Comparison of ENCODE assay signal across 1 cellular context in genomic region chr17:41907633-41908539, GRCh38.
A peak's percentile ranks its signal among the peaks of the same experiment; 100 is the strongest.
TF ChIP-seq lines count a peak whose summit lies in the region.

No MANE protein-coding gene starts in this region.

TF ChIP-seq in HepG2, 621 proteins besides CTCF, POLR2A, EP300 and RAD21 (continued from another document and continues in another):
- TF ChIP-seq IRF1 (CRISPR knock-in tag; IDR thresholded peaks at IDR 0.05; ENCODE audit: low read depth) (no peak), ZXDC (CRISPR knock-in tag; IDR thresholded peaks at IDR 0.05) (0 out of 2 replicates have a peak, but pooled peaks have one; percentile 66), REXO4 (CRISPR knock-in tag; IDR thresholded peaks at IDR 0.05; ENCODE audit: borderline replicate concordance) (no peak), ZNF660 (CRISPR knock-in tag; IDR thresholded peaks at IDR 0.05; ENCODE audit: borderline replicate concordance, low read depth) (no peak), ZNF331 (CRISPR knock-in tag; IDR thresholded peaks at IDR 0.05) (peak; percentile 96), TEF (CRISPR knock-in tag; IDR thresholded peaks at IDR 0.05) (no peak), AFF4 (CRISPR knock-in tag; IDR thresholded peaks at IDR 0.05) (no peak), POLR2G (IDR thresholded peaks at IDR 0.05; ENCODE audit: low read depth, low read length) (peak; percentile 49), MXI1 (IDR thresholded peaks at IDR 0.05; ENCODE audit: borderline replicate concordance, low read depth, low read length) (peak; percentile 60; the same call in 1 of the 3 replicates), XRCC5 (optimal IDR thresholded peaks at IDR 0.05; ENCODE audit: low read length) (peak; percentile 72), ZNF441 (CRISPR knock-in tag; IDR thresholded peaks at IDR 0.05; ENCODE audit: borderline replicate concordance) (peak; percentile 83), LRRFIP1 (CRISPR knock-in tag; conservative IDR thresholded peaks at IDR 0.05) (no peak), ZFP36L2 (CRISPR knock-in tag; IDR thresholded peaks at IDR 0.05) (no peak; the same call in 1 of the 2 replicates), GPN1 (CRISPR knock-in tag; IDR thresholded peaks at IDR 0.05; ENCODE audit: borderline replicate concordance) (no peak), SCMH1 (CRISPR knock-in tag; IDR thresholded peaks at IDR 0.05; ENCODE audit: borderline replicate concordance) (no peak), ZEB1 (IDR thresholded peaks at IDR 0.05; ENCODE audit: insufficient replicate concordance, low read depth) (no peak), PHB2 (IDR thresholded peaks at IDR 0.05; ENCODE audit: partially characterized antibody) (no peak), FOXJ3 (CRISPR knock-in tag; IDR thresholded peaks at IDR 0.05; ENCODE audit: borderline replicate concordance) (0 out of 2 replicates have a peak, but pooled peaks have one; percentile 48), SKI (IDR thresholded peaks at IDR 0.05; ENCODE audit: partially characterized antibody) (no peak), HOXA7 (CRISPR knock-in tag; IDR thresholded peaks at IDR 0.05) (no peak), HCFC1 (IDR thresholded peaks at IDR 0.05; ENCODE audit: low read depth, low read length) (no peak), ZNF510 (CRISPR knock-in tag; IDR thresholded peaks at IDR 0.05; ENCODE audit: low read depth) (no peak), HNF1A (IDR thresholded peaks at IDR 0.05; ENCODE audit: low read depth) (peak; percentile 99), HNF1A (CRISPR knock-in tag; IDR thresholded peaks at IDR 0.05; ENCODE audit: borderline replicate concordance) (peak; percentile 100), SMYD3 (CRISPR knock-in tag; IDR thresholded peaks at IDR 0.05) (no peak), ZFP90 (CRISPR knock-in tag; IDR thresholded peaks at IDR 0.05; ENCODE audit: borderline replicate concordance) (no peak), TGIF2 (CRISPR knock-in tag; IDR thresholded peaks at IDR 0.05) (peak; percentile 82), ZNF800 (CRISPR knock-in tag; IDR thresholded peaks at IDR 0.05) (no peak), ZNF3 (CRISPR knock-in tag; IDR thresholded peaks at IDR 0.05) (no peak), ZHX2 (IDR thresholded peaks at IDR 0.05; ENCODE audit: low read depth) (peak; percentile 32; the same call in 1 of the 2 replicates), ZHX2 (CRISPR knock-in tag; IDR thresholded peaks at IDR 0.05; ENCODE audit: borderline replicate concordance) (no peak), SNAPC2 (CRISPR knock-in tag; IDR thresholded peaks at IDR 0.05) (peak; percentile 71; the same call in 1 of the 2 replicates), ZFP82 (CRISPR knock-in tag; IDR thresholded peaks at IDR 0.05; ENCODE audit: borderline replicate concordance) (no peak)
